8 cellular contexts compared by ENCODE assay signal in genomic region chr14:93332853-93333630, GRCh38. TPM values are rescaled to one million over a fixed set of nuclear protein-coding genes. Genes with fewer than 3 reads are reported as not detected.
DNase-seq lines count a peak whose midpoint lies in the region; ATAC-seq and TF ChIP-seq lines count a peak whose summit lies in the region.

Gene BTBD7, minus strand, starts transcription at chr14:93333036. Its CDS starts 36,985 bp downstream, at chr14:93296051.

- H3K27ac ChIP-seq in RWPE1, result peak within 1 kb of the TSS; percentile 86
- peak within 1 kb of the TSS; percentile 82 for H3K27ac ChIP-seq in fibroblast of lung (ENCODE audit: insufficient read depth, low read length)

- no peaks in the 10 kb centered on the region for H3K27me3 Mint-ChIP-seq in activated T-helper 17 cell treated with anti-CD3 and anti-CD28 coated beads, Interleukin-2, amount 50 U/mL, for 72 hours
- no peaks in the 10 kb centered on the region for H3K27me3 Mint-ChIP-seq in naive thymus-derived CD8-positive, alpha-beta T cell
- H3K27me3 Mint-ChIP-seq in stimulated activated naive B cell treated with anti-CD40 and anti-IgM and Interleukin-4, amounts not matched to agents 10 μg/mL and 1 μg/mL and 100 μg/mL, for 72 hours, result no peaks in the 10 kb centered on the region

- CTCF ChIA-PET in RWPE1 (lab: Yijun Ruan, JAX), result no interaction called here

- ATAC-seq in activated T-helper 17 cell treated with anti-CD3 and anti-CD28 coated beads, Interleukin-2, amount 50 U/mL, for 72 hours (replicated peaks), result peak; percentile 95
- peak; percentile 94 for ATAC-seq in naive thymus-derived CD8-positive, alpha-beta T cell
- ATAC-seq in stimulated activated naive B cell treated with anti-CD40 and anti-IgM and Interleukin-4, amounts not matched to agents 10 μg/mL and 1 μg/mL and 100 μg/mL, for 72 hours (replicated peaks), result peak; percentile 92 to 93

- TF ChIP-seq CTCF in RWPE1 (conservative IDR thresholded peaks at IDR 0.05; ENCODE audit: low read depth) (peak; percentile 15; the same call in 1 of the 2 replicates), fibroblast of lung (conservative IDR thresholded peaks at IDR 0.05 in 1 of 2, IDR thresholded peaks at IDR 0.05 in 1 of 2; ENCODE audit: low read depth in 1 of 2, low read length in 2 of 2) (peak in 1 of 2 donors; percentile 26)

- POLR2A ChIA-PET in RWPE1 (lab: Yijun Ruan, JAX; ENCODE audit: low non-redundant PET), result no interaction called here
- POLR2A ChIA-PET in naive thymus-derived CD8-positive, alpha-beta T cell (lab: Charles Lee), result no interaction called here

- no peaks in the 10 kb centered on the region for H4K20me1 ChIP-seq in fibroblast of lung (ENCODE audit: control insufficient read depth, extremely low read depth, insufficient read depth, low read length)

- peak within 1 kb of the TSS; percentile 50 to 98 (median 76) for H3K4me3 ChIP-seq in fibroblast of lung (replicated peaks in 1 of 4; ENCODE audit: control extremely low read depth in 1 of 4, insufficient read depth in 1 of 4, low read depth in 3 of 4, low read length in 4 of 4)

- H3K4me1 ChIP-seq in fibroblast of lung (ENCODE audit: control insufficient read depth, extremely low read depth, insufficient read depth, low read length), result no peaks in the 10 kb centered on the region

- peak within 1 kb of the TSS; percentile 91 for H3K4me3 Mint-ChIP-seq in activated T-helper 17 cell treated with anti-CD3 and anti-CD28 coated beads, Interleukin-2, amount 50 U/mL, for 72 hours
- H3K4me3 Mint-ChIP-seq in naive thymus-derived CD8-positive, alpha-beta T cell, result peak within 1 kb of the TSS; percentile 90 to 96 (median 94)
- peak within 1 kb of the TSS; percentile 85 to 96 for H3K4me3 Mint-ChIP-seq in stimulated activated naive B cell treated with anti-CD40 and anti-IgM and Interleukin-4, amounts not matched to agents 10 μg/mL and 1 μg/mL and 100 μg/mL, for 72 hours

- peaks cover 18% of the 10 kb centered on the region for H3K4me1 Mint-ChIP-seq in activated T-helper 17 cell treated with anti-CD3 and anti-CD28 coated beads, Interleukin-2, amount 50 U/mL, for 72 hours
- H3K4me1 Mint-ChIP-seq in naive thymus-derived CD8-positive, alpha-beta T cell, result peaks cover 24 to 54% (median 49%) of the 10 kb centered on the region in 4 donors
- H3K4me1 Mint-ChIP-seq in stimulated activated naive B cell treated with anti-CD40 and anti-IgM and Interleukin-4, amounts not matched to agents 10 μg/mL and 1 μg/mL and 100 μg/mL, for 72 hours, result peaks cover 29 to 64% of the 10 kb centered on the region in 2 donors

- H3K36me3 ChIP-seq in fibroblast of lung (ENCODE audit: control insufficient read depth, insufficient read depth, low read length), result no peaks in the 10 kb centered on the region

- H3K9me3 ChIP-seq in fibroblast of lung (ENCODE audit: control insufficient read depth, insufficient read depth, low read depth, low read length), result no peaks in the 10 kb centered on the region

- no peaks in the 10 kb centered on the region for H3K27me3 ChIP-seq in fibroblast of lung (ENCODE audit: control insufficient read depth, insufficient read depth, low read length)

- peak within 1 kb of the TSS; percentile 91 for H3K27ac Mint-ChIP-seq in activated T-helper 17 cell treated with anti-CD3 and anti-CD28 coated beads, Interleukin-2, amount 50 U/mL, for 72 hours
- H3K27ac Mint-ChIP-seq in naive thymus-derived CD8-positive, alpha-beta T cell, result peak within 1 kb of the TSS; percentile 89 to 97 (median 96)
- H3K27ac Mint-ChIP-seq in stimulated activated naive B cell treated with anti-CD40 and anti-IgM and Interleukin-4, amounts not matched to agents 10 μg/mL and 1 μg/mL and 100 μg/mL, for 72 hours, result peak within 1 kb of the TSS; percentile 92

- H3K79me2 ChIP-seq in fibroblast of lung (ENCODE audit: control insufficient read depth, insufficient read depth, low read length), result peaks cover 43% of the 10 kb centered on the region

- DNase-seq in EL (peak; percentile 95), H4 (ENCODE audit: low spot score) (peak; percentile 93), LoVo (ENCODE audit: low spot score) (peak; percentile 96), RWPE1 (ENCODE audit: low spot score) (peak; percentile 95), fibroblast of lung (ENCODE audit: low read depth in 2 of 2) (peak; percentile 88 to 93)
- DNase-seq in naive thymus-derived CD8-positive, alpha-beta T cell, result peak; percentile 84 to 97 (median 94)
- peak; percentile 93 for DNase-seq in stimulated activated naive B cell treated with anti-CD40 and anti-IgM and Interleukin-4, amounts not matched to agents 10 μg/mL and 1 μg/mL and 100 μg/mL, for 72 hours

- peak within 1 kb of the TSS; percentile 98 for H3K4me2 ChIP-seq in fibroblast of lung (ENCODE audit: extremely low read depth, insufficient read depth, low read length)

- peak within 1 kb of the TSS; percentile 88 for H3K9ac ChIP-seq in fibroblast of lung (ENCODE audit: insufficient read depth, low read length)

- H3K9me3 Mint-ChIP-seq in activated T-helper 17 cell treated with anti-CD3 and anti-CD28 coated beads, Interleukin-2, amount 50 U/mL, for 72 hours, result no peaks in the 10 kb centered on the region
- H3K9me3 Mint-ChIP-seq in naive thymus-derived CD8-positive, alpha-beta T cell, result no peaks in the 10 kb centered on the region
- peaks cover 0 to 4% of the 10 kb centered on the region in 2 donors for H3K9me3 Mint-ChIP-seq in stimulated activated naive B cell treated with anti-CD40 and anti-IgM and Interleukin-4, amounts not matched to agents 10 μg/mL and 1 μg/mL and 100 μg/mL, for 72 hours

- no peaks in the 10 kb centered on the region for H3K36me3 Mint-ChIP-seq in activated T-helper 17 cell treated with anti-CD3 and anti-CD28 coated beads, Interleukin-2, amount 50 U/mL, for 72 hours (ENCODE audit: low read depth)
- H3K36me3 Mint-ChIP-seq in naive thymus-derived CD8-positive, alpha-beta T cell, result no peaks in the 10 kb centered on the region
- H3K36me3 Mint-ChIP-seq in stimulated activated naive B cell treated with anti-CD40 and anti-IgM and Interleukin-4, amounts not matched to agents 10 μg/mL and 1 μg/mL and 100 μg/mL, for 72 hours, result peaks cover 3 to 7% of the 10 kb centered on the region in 2 donors

- peak within 1 kb of the TSS; percentile 98 for H2AFZ ChIP-seq in fibroblast of lung (ENCODE audit: low read length)

RNA-seq across cellular contexts. Expression of gene BTBD7, which starts in this region (rescaled TPM):
- 11.0 and 12.4 TPM in 2 replicates for total RNA-seq in H4 (2014; rRNA removed; shearing (Covaris generic))
- 10 to 100 TPM; 10.1 to 15.9 TPM for total RNA-seq in activated T-helper 17 cell treated with anti-CD3 and anti-CD28 coated beads, Interleukin-2, amount 50 U/mL, for 72 hours
- 19.8 and 20.5 TPM in 2 replicates for total RNA-seq in fibroblast of lung
- polyA plus RNA-seq in fibroblast of lung, result 23.2 and 25.9 TPM in 2 replicates
- 12.5 and 14.7 TPM in 2 replicates for polyA plus RNA-seq in fibroblast of lung (2012)
- polyA minus RNA-seq in fibroblast of lung (ENCODE audit: low replicate concordance), result 27.0 and 34.6 TPM in 2 replicates
- 10 to 100 TPM; 31.6 to 33.3 TPM for total RNA-seq in naive thymus-derived CD8-positive, alpha-beta T cell
- 1 to 10 TPM; 6.7 to 7.8 (median 7.1) TPM for polyA plus RNA-seq in naive thymus-derived CD8-positive, alpha-beta T cell

Comparison
In these comparisons a context has a peak if more than half of its experiments do, and no peak if none do; other contexts are left out.
1. Peak in every context shown above with its lines: DNase-seq, ATAC-seq, H3K4me3 ChIP-seq and H3K27ac ChIP-seq.